In the genomic region with DNA sequence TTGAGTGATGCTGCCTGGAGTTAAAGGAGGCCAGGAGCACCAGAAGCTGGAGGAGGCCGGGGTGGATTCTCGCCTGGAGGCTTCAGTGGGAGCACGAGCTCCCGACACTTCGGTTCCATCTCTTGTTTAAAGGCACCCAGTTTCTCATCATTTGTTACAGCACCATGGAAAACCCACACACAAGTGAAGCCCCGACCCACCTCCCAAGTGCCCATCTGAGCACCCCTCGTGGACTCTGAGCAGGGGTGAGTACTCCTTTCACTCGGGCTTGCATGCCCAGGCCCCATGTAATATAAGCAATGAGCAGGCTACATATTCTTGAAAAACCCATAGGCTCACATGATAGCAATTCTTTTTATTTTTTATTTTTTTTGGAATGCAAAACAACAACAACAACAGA, we compare ENCODE assay signal across 8 cellular contexts.
"Had no signal": no experiment of that assay in that cellular context is flagged by ENCODE, and none has a peak within 500 bp of the region (broad histone marks: within the 10 kb centered on the region; RNA-seq: fewer than 3 reads in every experiment).

No MANE protein-coding gene starts in this region.

- H3K9me3 Mint-ChIP-seq: GM23338, H9 had no signal

- H3K27ac Mint-ChIP-seq: GM23338, H9, HFFc6 had no signal

- DNase-seq: GM23248, GOT3, H7, H9, HCEC 1CT, HFFc6 had no signal

- H3K4me1 ChIP-seq: HAP-1 had no signal

- H3K27ac ChIP-seq: GM23248 had no signal

- H3K4me3 Mint-ChIP-seq: GM23338, H9, HFFc6 had no signal

- H3K9me3 ChIP-seq: HAP-1 had no signal

- H3K36me3 ChIP-seq: HAP-1 had no signal

- H3K4me3 ChIP-seq: GM23248, GM23338, HAP-1 had no signal
